In genomic region chr17:45277216-45277849, GRCh38 we compare ENCODE assay signal across 1 cellular context.
TF ChIP-seq lines count a peak whose summit lies in the region.

No MANE protein-coding gene starts in this region.

TF ChIP-seq in HepG2, 621 proteins besides CTCF, POLR2A, EP300 and RAD21 (continued from another document and continues in another):
- TF ChIP-seq ETS1 (CRISPR knock-in tag; IDR thresholded peaks at IDR 0.05): no peak
- no peak for TF ChIP-seq MED13 (CRISPR knock-in tag; IDR thresholded peaks at IDR 0.05)
- TF ChIP-seq FOXP1 (IDR thresholded peaks at IDR 0.05): no peak
- no peak for TF ChIP-seq FOXP1 (CRISPR knock-in tag; IDR thresholded peaks at IDR 0.05)
- TF ChIP-seq RORA (CRISPR knock-in tag; IDR thresholded peaks at IDR 0.05): no peak
- no peak for TF ChIP-seq CBX1 (IDR thresholded peaks at IDR 0.05; ENCODE audit: low read depth)
- no peak for TF ChIP-seq GMEB2 (CRISPR knock-in tag; IDR thresholded peaks at IDR 0.05; ENCODE audit: low read depth)
- TF ChIP-seq FOXA3 (CRISPR knock-in tag; IDR thresholded peaks at IDR 0.05): no peak
- no peak for TF ChIP-seq ZBTB20 (CRISPR knock-in tag; IDR thresholded peaks at IDR 0.05; ENCODE audit: borderline replicate concordance, low read depth)
- TF ChIP-seq, protein P1, sequence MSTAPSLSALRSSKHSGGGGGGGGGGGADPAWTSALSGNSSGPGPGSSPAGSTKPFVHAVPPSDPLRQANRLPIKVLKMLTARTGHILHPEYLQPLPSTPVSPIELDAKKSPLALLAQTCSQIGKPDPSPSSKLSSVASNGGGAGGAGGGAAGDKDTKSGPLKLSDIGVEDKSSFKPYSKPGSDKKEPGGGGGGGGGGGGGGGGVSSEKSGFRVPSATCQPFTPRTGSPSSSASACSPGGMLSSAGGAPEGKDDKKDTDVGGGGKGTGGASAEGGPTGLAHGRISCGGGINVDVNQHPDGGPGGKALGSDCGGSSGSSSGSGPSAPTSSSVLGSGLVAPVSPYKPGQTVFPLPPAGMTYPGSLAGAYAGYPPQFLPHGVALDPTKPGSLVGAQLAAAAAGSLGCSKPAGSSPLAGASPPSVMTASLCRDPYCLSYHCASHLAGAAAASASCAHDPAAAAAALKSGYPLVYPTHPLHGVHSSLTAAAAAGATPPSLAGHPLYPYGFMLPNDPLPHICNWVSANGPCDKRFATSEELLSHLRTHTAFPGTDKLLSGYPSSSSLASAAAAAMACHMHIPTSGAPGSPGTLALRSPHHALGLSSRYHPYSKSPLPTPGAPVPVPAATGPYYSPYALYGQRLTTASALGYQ (CRISPR knock-in tag; IDR thresholded peaks at IDR 0.05): no peak
- TF ChIP-seq ZC3H13 (CRISPR knock-in tag; IDR thresholded peaks at IDR 0.05): no peak
- no peak for TF ChIP-seq TCF12 (IDR thresholded peaks at IDR 0.05)
- TF ChIP-seq TCF12 (CRISPR knock-in tag; IDR thresholded peaks at IDR 0.05): no peak
- TF ChIP-seq ZMYM3 (CRISPR knock-in tag; IDR thresholded peaks at IDR 0.05): no peak
- TF ChIP-seq MLLT10 (CRISPR knock-in tag; IDR thresholded peaks at IDR 0.05): no peak
- TF ChIP-seq KDM5B (CRISPR knock-in tag; IDR thresholded peaks at IDR 0.05; ENCODE audit: borderline replicate concordance): no peak
- TF ChIP-seq, protein P2, sequence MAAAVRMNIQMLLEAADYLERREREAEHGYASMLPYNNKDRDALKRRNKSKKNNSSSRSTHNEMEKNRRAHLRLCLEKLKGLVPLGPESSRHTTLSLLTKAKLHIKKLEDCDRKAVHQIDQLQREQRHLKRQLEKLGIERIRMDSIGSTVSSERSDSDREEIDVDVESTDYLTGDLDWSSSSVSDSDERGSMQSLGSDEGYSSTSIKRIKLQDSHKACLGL (CRISPR knock-in tag; IDR thresholded peaks at IDR 0.05): no peak
- TF ChIP-seq, protein P3, sequence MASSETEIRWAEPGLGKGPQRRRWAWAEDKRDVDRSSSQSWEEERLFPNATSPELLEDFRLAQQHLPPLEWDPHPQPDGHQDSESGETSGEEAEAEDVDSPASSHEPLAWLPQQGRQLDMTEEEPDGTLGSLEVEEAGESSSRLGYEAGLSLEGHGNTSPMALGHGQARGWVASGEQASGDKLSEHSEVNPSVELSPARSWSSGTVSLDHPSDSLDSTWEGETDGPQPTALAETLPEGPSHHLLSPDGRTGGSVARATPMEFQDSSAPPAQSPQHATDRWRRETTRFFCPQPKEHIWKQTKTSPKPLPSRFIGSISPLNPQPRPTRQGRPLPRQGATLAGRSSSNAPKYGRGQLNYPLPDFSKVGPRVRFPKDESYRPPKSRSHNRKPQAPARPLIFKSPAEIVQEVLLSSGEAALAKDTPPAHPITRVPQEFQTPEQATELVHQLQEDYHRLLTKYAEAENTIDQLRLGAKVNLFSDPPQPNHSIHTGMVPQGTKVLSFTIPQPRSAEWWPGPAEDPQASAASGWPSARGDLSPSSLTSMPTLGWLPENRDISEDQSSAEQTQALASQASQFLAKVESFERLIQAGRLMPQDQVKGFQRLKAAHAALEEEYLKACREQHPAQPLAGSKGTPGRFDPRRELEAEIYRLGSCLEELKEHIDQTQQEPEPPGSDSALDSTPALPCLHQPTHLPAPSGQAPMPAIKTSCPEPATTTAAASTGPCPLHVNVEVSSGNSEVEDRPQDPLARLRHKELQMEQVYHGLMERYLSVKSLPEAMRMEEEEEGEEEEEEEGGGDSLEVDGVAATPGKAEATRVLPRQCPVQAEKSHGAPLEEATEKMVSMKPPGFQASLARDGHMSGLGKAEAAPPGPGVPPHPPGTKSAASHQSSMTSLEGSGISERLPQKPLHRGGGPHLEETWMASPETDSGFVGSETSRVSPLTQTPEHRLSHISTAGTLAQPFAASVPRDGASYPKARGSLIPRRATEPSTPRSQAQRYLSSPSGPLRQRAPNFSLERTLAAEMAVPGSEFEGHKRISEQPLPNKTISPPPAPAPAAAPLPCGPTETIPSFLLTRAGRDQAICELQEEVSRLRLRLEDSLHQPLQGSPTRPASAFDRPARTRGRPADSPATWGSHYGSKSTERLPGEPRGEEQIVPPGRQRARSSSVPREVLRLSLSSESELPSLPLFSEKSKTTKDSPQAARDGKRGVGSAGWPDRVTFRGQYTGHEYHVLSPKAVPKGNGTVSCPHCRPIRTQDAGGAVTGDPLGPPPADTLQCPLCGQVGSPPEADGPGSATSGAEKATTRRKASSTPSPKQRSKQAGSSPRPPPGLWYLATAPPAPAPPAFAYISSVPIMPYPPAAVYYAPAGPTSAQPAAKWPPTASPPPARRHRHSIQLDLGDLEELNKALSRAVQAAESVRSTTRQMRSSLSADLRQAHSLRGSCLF (CRISPR knock-in tag; IDR thresholded peaks at IDR 0.05; ENCODE audit: borderline replicate concordance): no peak
- no peak for TF ChIP-seq ZNF619 (CRISPR knock-in tag; IDR thresholded peaks at IDR 0.05)
- no peak for TF ChIP-seq ZNF546 (CRISPR knock-in tag; conservative IDR thresholded peaks at IDR 0.05)
- TF ChIP-seq U2AF2 (IDR thresholded peaks at IDR 0.05; ENCODE audit: low read depth, low read length): no peak
- TF ChIP-seq KDM1A (CRISPR knock-in tag; IDR thresholded peaks at IDR 0.05): no peak
- TF ChIP-seq NCOA2 (CRISPR knock-in tag; IDR thresholded peaks at IDR 0.05): no peak
- no peak for TF ChIP-seq ZNF652 (CRISPR knock-in tag; IDR thresholded peaks at IDR 0.05; ENCODE audit: borderline replicate concordance, low read depth)
- TF ChIP-seq ZNF383 (CRISPR knock-in tag; IDR thresholded peaks at IDR 0.05; ENCODE audit: borderline replicate concordance): no peak
- TF ChIP-seq JUNB (CRISPR knock-in tag; IDR thresholded peaks at IDR 0.05; ENCODE audit: borderline replicate concordance): no peak
- 0 out of 2 replicates have a peak, but pooled peaks have one; percentile 32 for TF ChIP-seq PHF8 (CRISPR knock-in tag; IDR thresholded peaks at IDR 0.05)
- TF ChIP-seq MED8 (CRISPR knock-in tag; IDR thresholded peaks at IDR 0.05; ENCODE audit: insufficient replicate concordance): no peak
- TF ChIP-seq KLF11 (CRISPR knock-in tag; IDR thresholded peaks at IDR 0.05): no peak; the same call in 1 of the 2 replicates
- TF ChIP-seq SALL2 (CRISPR knock-in tag; IDR thresholded peaks at IDR 0.05): peak; percentile 51; the same call in 1 of the 2 replicates
- TF ChIP-seq, protein P4, sequence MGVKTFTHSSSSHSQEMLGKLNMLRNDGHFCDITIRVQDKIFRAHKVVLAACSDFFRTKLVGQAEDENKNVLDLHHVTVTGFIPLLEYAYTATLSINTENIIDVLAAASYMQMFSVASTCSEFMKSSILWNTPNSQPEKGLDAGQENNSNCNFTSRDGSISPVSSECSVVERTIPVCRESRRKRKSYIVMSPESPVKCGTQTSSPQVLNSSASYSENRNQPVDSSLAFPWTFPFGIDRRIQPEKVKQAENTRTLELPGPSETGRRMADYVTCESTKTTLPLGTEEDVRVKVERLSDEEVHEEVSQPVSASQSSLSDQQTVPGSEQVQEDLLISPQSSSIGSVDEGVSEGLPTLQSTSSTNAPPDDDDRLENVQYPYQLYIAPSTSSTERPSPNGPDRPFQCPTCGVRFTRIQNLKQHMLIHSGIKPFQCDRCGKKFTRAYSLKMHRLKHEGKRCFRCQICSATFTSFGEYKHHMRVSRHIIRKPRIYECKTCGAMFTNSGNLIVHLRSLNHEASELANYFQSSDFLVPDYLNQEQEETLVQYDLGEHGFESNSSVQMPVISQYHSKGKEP (CRISPR knock-in tag; IDR thresholded peaks at IDR 0.05): no peak
- no peak for TF ChIP-seq REST (IDR thresholded peaks at IDR 0.05; ENCODE audit: borderline replicate concordance in 1 of 2, low read depth in 1 of 2, low read length in 2 of 2)
- TF ChIP-seq DMAP1 (CRISPR knock-in tag; IDR thresholded peaks at IDR 0.05): no peak
- TF ChIP-seq ARID5B (CRISPR knock-in tag; IDR thresholded peaks at IDR 0.05): peak; percentile 35; the same call in 1 of the 2 replicates
- TF ChIP-seq TRIM24 (CRISPR knock-in tag; IDR thresholded peaks at IDR 0.05): no peak
